Comparison of ENCODE assay signal across 7 cellular contexts in genomic region chr14:23186913-23187654, GRCh38. TPM values are rescaled to one million over a fixed set of nuclear protein-coding genes. Genes with fewer than 3 reads are reported as not detected.
A peak's percentile ranks its signal among the peaks of the same experiment; 100 is the strongest.
DNase-seq lines count a peak whose midpoint lies in the region; ATAC-seq and TF ChIP-seq lines count a peak whose summit lies in the region.

No MANE protein-coding gene starts in this region.

- no peaks in the 10 kb centered on the region for H4K20me1 ChIP-seq in PC-9 (ENCODE audit: insufficient read depth)

- TF ChIP-seq POLR2A in GM18505 (IDR thresholded peaks at IDR 0.05; ENCODE audit: borderline replicate concordance, extremely low read depth, insufficient read depth, insufficient read length): no peak

- no peak overlapping the region for H3K27ac ChIP-seq in PC-9

- no peaks in the 10 kb centered on the region for H3K9me3 ChIP-seq in PC-9 (ENCODE audit: insufficient read depth, low read depth)

- H3K36me3 ChIP-seq in PC-9 (ENCODE audit: low read depth): no peaks in the 10 kb centered on the region

- CTCF ChIA-PET in PC-9 (lab: Charles Lee): interaction anchor here (0.6 to 1.4 kb wide), 2 partner anchors 67 to 73 kb away, joined by 3 to 15 read pairs; no protein-coding TSS in a partner anchor

- H3F3A ChIP-seq in PC-9 (ENCODE audit: insufficient read depth, low read depth): no peaks in the 10 kb centered on the region

- H3K4me1 ChIP-seq in PC-9 (replicated peaks; ENCODE audit: insufficient read depth): peaks cover 10% of the 10 kb centered on the region

- peak; percentile 21 for DNase-seq in DMS53 treated with DMSO at 0.1 percent for 48 hours (lab: John Stamatoyannopoulos, UW; ENCODE audit: unreplicated experiment)
- DNase-seq in HUDEP-2 (lab: John Stamatoyannopoulos, UW; ENCODE audit: unreplicated experiment in 76 of 76): peak in 48 of 76 experiments; percentile 4 to 63 (median 34)
- DNase-seq in PC-9: peak; percentile 20 to 41
- DNase-seq in dedifferentiated amniotic fluid mesenchymal stem cell (ENCODE audit: extremely low spot score): peak; percentile 80
- DNase-seq in lung microvascular endothelial cell (ENCODE audit: low read depth in 2 of 2): peak; percentile 76 to 85
- DNase-seq in GOT3 (lab: John Stamatoyannopoulos, UW): no peak

- no peaks in the 10 kb centered on the region for H3K9me2 ChIP-seq in PC-9 (ENCODE audit: insufficient read depth)

- H3K4me3 ChIP-seq in PC-9: no peak overlapping the region

- H3K4me2 ChIP-seq in PC-9: 0 out of 2 replicates have a peak overlapping the region, but pooled peaks have one; percentile 11

- H3K27me3 ChIP-seq in PC-9 (ENCODE audit: insufficient read depth, low read depth): no peaks in the 10 kb centered on the region

- ATAC-seq in GM18505 (IDR thresholded peaks at IDR 0.05; ENCODE audit: unreplicated experiment): no peak

- POLR2A ChIA-PET in PC-9 (lab: Charles Lee; ENCODE audit: unreplicated experiment): no interaction called here

- no TSS peak for BruUV-seq in PC-9 (replicated peaks; lab: Mats Ljungman, UMichigan)

- no peak overlapping the region for H2AFZ ChIP-seq in PC-9

- TF ChIP-seq CTCF in PC-9 (conservative IDR thresholded peaks at IDR 0.05): peak; percentile 81

- H3K79me2 ChIP-seq in PC-9 (ENCODE audit: low read depth): no peaks in the 10 kb centered on the region

- intact Hi-C loops in PC-9 (cut with micrococcal nuclease; ENCODE audit: unreplicated experiment): loop anchor here (1.0 to 5.0 kb wide), 2 partner anchors 67 to 110 kb away; no protein-coding TSS in a partner anchor

RNA-seq across cellular contexts. Expression of gene SLC7A8, which starts 3.6 kb away (rescaled TPM):
- total RNA-seq in PC-9 (2021) (2.0 and 3.6 TPM in 2 replicates), lung microvascular endothelial cell (0.44 TPM in 1 of 2 replicates, not detected in the other)

RNA-seq across cellular contexts. Expression of gene RNF212B, which starts 50.7 kb away (rescaled TPM):
- total RNA-seq in PC-9 (2021) (not detected in 2 replicates), lung microvascular endothelial cell (not detected in 2 replicates)
